In genomic region chrX:48736303-48736702, GRCh38 we compare ENCODE assay signal across 9 cellular contexts. TPM values are rescaled to one million over a fixed set of nuclear protein-coding genes. Genes with fewer than 3 reads are reported as not detected.
DNase-seq lines count a peak whose midpoint lies in the region; ATAC-seq, FAIRE-seq and TF ChIP-seq lines count a peak whose summit lies in the region.
"Had no signal": no experiment of that assay in that cellular context is flagged by ENCODE, and none has a peak within 500 bp of the region (broad histone marks: within the 10 kb centered on the region; RNA-seq: fewer than 3 reads in every experiment).

No MANE protein-coding gene starts in this region.

- H3K4me1 Mint-ChIP-seq in GM23338 (peaks cover 9% of the 10 kb centered on the region; the same call in 2 of the 3 replicates), memory B cell (peaks cover 11% of the 10 kb centered on the region)
- peaks cover 21% of the 10 kb centered on the region for H3K4me1 Mint-ChIP-seq in activated CD8-positive, alpha-beta T cell treated with anti-CD3 and anti-CD28 coated beads, Interleukin-2, amount 10 ng/mL, durations not matched to agents 7 days and 5 days (ENCODE audit: low read depth)

- no peaks in the 10 kb centered on the region for H3K27me3 ChIP-seq in GM23338 (ENCODE audit: insufficient read depth)
- H3K27me3 ChIP-seq: neutrophil had no signal

- no peaks in the 10 kb centered on the region for H3F3A ChIP-seq in GM23338 (replicated peaks; ENCODE audit: low read depth)

- no peak for TF ChIP-seq POLR2A in GM12891 (IDR thresholded peaks at IDR 0.05; ENCODE audit: low read depth, low read length)

- CTCF ChIA-PET in AG04449 (lab: Yijun Ruan, JAX) = interaction anchor here (1.2 kb wide), 1 partner anchor 41 kb away, joined by 3 read pairs; no protein-coding TSS in a partner anchor
- CTCF ChIA-PET in activated CD8-positive, alpha-beta T cell treated with anti-CD3 and anti-CD28 coated beads, Interleukin-2, amount 10 ng/mL, durations not matched to agents 7 days and 5 days (lab: Charles Lee) = interaction anchor here (1.0 kb wide), 1 partner anchor 201 kb away, joined by 3 read pairs; no protein-coding TSS in a partner anchor

- H3K4me1 ChIP-seq in GM23338 (ENCODE audit: insufficient read depth) = peaks cover 5% of the 10 kb centered on the region; the same call in 1 of the 2 replicates

- POLR2A ChIA-PET in AG04449 (lab: Yijun Ruan, JAX) = interaction anchor here (1.3 kb wide), 1 partner anchor 60 kb away, joined by 3 read pairs; no protein-coding TSS in a partner anchor
- POLR2A ChIA-PET in activated CD8-positive, alpha-beta T cell treated with anti-CD3 and anti-CD28 coated beads, Interleukin-2, amount 10 ng/mL, durations not matched to agents 7 days and 5 days (lab: Charles Lee) = interaction anchor here (0.9 to 2.1 kb wide), 7 partner anchors 11 to 204 kb away, joined by 3 to 24 read pairs (median 6); partner anchors contain the start of genes RBM3 and WAS

- H3K4me3 ChIP-seq in AG04449 (ENCODE audit: low read depth, low read length) (peak overlapping the region; percentile 52), GM23338 (0 out of 2 replicates have a peak overlapping the region, but pooled peaks have one; percentile 24)

- no peak overlapping the region for H3K27ac ChIP-seq in GM23338 (ENCODE audit: low read depth)

- DNase-seq in AG04449 (ENCODE audit: low read depth, low spot score) = no peak
- no peak for DNase-seq in GM23338 (ENCODE audit: low spot score)
- DNase-seq in activated CD8-positive, alpha-beta T cell treated with anti-CD3 and anti-CD28 coated beads, Interleukin-2, amount 10 ng/mL, durations not matched to agents 7 days and 5 days = no peak
- no peak for DNase-seq in memory B cell (ENCODE audit: low spot score in 2 of 2)
- DNase-seq in GM12891 (ENCODE audit: insufficient read length, low spot score) = no peak
- DNase-seq in globus pallidus (ENCODE audit: low spot score) = no peak

- H3K4me3 Mint-ChIP-seq in GM23338 = peak overlapping the region; percentile 27
- peak overlapping the region; percentile 96 for H3K4me3 Mint-ChIP-seq in activated CD8-positive, alpha-beta T cell treated with anti-CD3 and anti-CD28 coated beads, Interleukin-2, amount 10 ng/mL, durations not matched to agents 7 days and 5 days
- peak overlapping the region; percentile 25 for H3K4me3 Mint-ChIP-seq in memory B cell

- ATAC-seq in GM23338 (no peak), memory B cell (ENCODE audit: low read depth) (no peak), GM18858 (IDR thresholded peaks at IDR 0.05; ENCODE audit: unreplicated experiment) (no peak), HG02571 (IDR thresholded peaks at IDR 0.05; ENCODE audit: unreplicated experiment) (no peak)
- no peak for ATAC-seq in activated CD8-positive, alpha-beta T cell treated with anti-CD3 and anti-CD28 coated beads, Interleukin-2, amount 10 ng/mL, durations not matched to agents 7 days and 5 days

- H3K36me3 Mint-ChIP-seq in GM23338 (ENCODE audit: low read depth) (no peaks in the 10 kb centered on the region), memory B cell (no peaks in the 10 kb centered on the region)
- H3K36me3 Mint-ChIP-seq in activated CD8-positive, alpha-beta T cell treated with anti-CD3 and anti-CD28 coated beads, Interleukin-2, amount 10 ng/mL, durations not matched to agents 7 days and 5 days (ENCODE audit: low read depth) = peaks cover 3% of the 10 kb centered on the region

- H3K27ac Mint-ChIP-seq in GM23338 (peak overlapping the region; percentile 24), memory B cell (no peak overlapping the region)
- peak overlapping the region; percentile 97 for H3K27ac Mint-ChIP-seq in activated CD8-positive, alpha-beta T cell treated with anti-CD3 and anti-CD28 coated beads, Interleukin-2, amount 10 ng/mL, durations not matched to agents 7 days and 5 days

- H3K9me2 ChIP-seq in GM23338 (ENCODE audit: insufficient read depth) = no peaks in the 10 kb centered on the region

- H2AFZ ChIP-seq in GM23338 = peak overlapping the region; percentile 74; the same call in 1 of the 2 replicates

- no peak for FAIRE-seq in GM12891 (lab: Jason Lieb, UNC)

- no peaks in the 10 kb centered on the region for H3K79me2 ChIP-seq in GM23338 (replicated peaks; ENCODE audit: insufficient read depth)

- no peak overlapping the region for H3K4me2 ChIP-seq in GM23338

- no peak for TF ChIP-seq CTCF in AG04449 (IDR thresholded peaks at IDR 0.05; ENCODE audit: insufficient read depth, low read length, missing control alignments)
- TF ChIP-seq CTCF in GM23338 (conservative IDR thresholded peaks at IDR 0.05; ENCODE audit: low read depth in 2 of 2) = no peak

- no peaks in the 10 kb centered on the region for H3K27me3 Mint-ChIP-seq in GM23338 (ENCODE audit: insufficient read depth, low read depth, poor library complexity)
- no peaks in the 10 kb centered on the region for H3K27me3 Mint-ChIP-seq in activated CD8-positive, alpha-beta T cell treated with anti-CD3 and anti-CD28 coated beads, Interleukin-2, amount 10 ng/mL, durations not matched to agents 7 days and 5 days (ENCODE audit: low read depth)
- no peaks in the 10 kb centered on the region for H3K27me3 Mint-ChIP-seq in memory B cell

- no peaks in the 10 kb centered on the region for H4K20me1 ChIP-seq in GM23338 (replicated peaks; ENCODE audit: insufficient read depth)

- H3K36me3 ChIP-seq in GM23338 (ENCODE audit: insufficient read depth) = no peaks in the 10 kb centered on the region
- H3K36me3 ChIP-seq: neutrophil had no signal

- H3K9me3 Mint-ChIP-seq in GM23338 (no peaks in the 10 kb centered on the region; the same call in 2 of the 3 replicates), memory B cell (no peaks in the 10 kb centered on the region)
- no peaks in the 10 kb centered on the region for H3K9me3 Mint-ChIP-seq in activated CD8-positive, alpha-beta T cell treated with anti-CD3 and anti-CD28 coated beads, Interleukin-2, amount 10 ng/mL, durations not matched to agents 7 days and 5 days (ENCODE audit: insufficient read depth)

TF ChIP-seq in GM23338, 12 proteins besides CTCF, POLR2A, EP300 and RAD21 (continues in another document):
- TF ChIP-seq STAT1 (IDR thresholded peaks at IDR 0.05; ENCODE audit: unreplicated experiment) (no peak), EZH2 (IDR thresholded peaks at IDR 0.05; ENCODE audit: low read depth, unreplicated experiment) (no peak), POLR2AphosphoS5 (IDR thresholded peaks at IDR 0.05; ENCODE audit: low read depth) (no peak), NANOG (IDR thresholded peaks at IDR 0.05; ENCODE audit: borderline replicate concordance) (no peak)

TF ChIP-seq in GM12891, 5 proteins besides CTCF, POLR2A, EP300 and RAD21:
- no peak for TF ChIP-seq SPI1 (IDR thresholded peaks at IDR 0.05; ENCODE audit: low read depth, low read length)

RNA-seq across cellular contexts. Expression of gene GLOD5, which starts 25.2 kb away (rescaled TPM):
- not detected in 2 replicates for total RNA-seq in GM23338 (2014; rRNA removed; shearing (Covaris generic))
- not detected in 2 replicates for polyA plus RNA-seq in GM23338 (2016; fragmentation: Nextera tagmentation; extraction: Ambion mirVana)
- total RNA-seq in activated CD8-positive, alpha-beta T cell treated with anti-CD3 and anti-CD28 coated beads, Interleukin-2, amount 10 ng/mL, durations not matched to agents 7 days and 5 days = not detected
- not detected for polyA plus RNA-seq in GM12891 (2012; ENCODE audit: low read depth, missing spikeins)

RNA-seq across cellular contexts. Expression of gene SUV39H1, which starts 39.8 kb away (rescaled TPM):
- 14.1 and 15.2 TPM in 2 replicates for total RNA-seq in GM23338 (2014; rRNA removed; shearing (Covaris generic))
- polyA plus RNA-seq in GM23338 (2016; fragmentation: Nextera tagmentation; extraction: Ambion mirVana) = 9.0 and 9.5 TPM in 2 replicates
- 10 to 100 TPM; 33.2 to 35.3 TPM for total RNA-seq in activated CD8-positive, alpha-beta T cell treated with anti-CD3 and anti-CD28 coated beads, Interleukin-2, amount 10 ng/mL, durations not matched to agents 7 days and 5 days
- 14.2 TPM for polyA plus RNA-seq in GM12891 (2012; ENCODE audit: low read depth, missing spikeins)

RNA-seq across cellular contexts. Expression of gene GATA1, which starts 50.1 kb away (rescaled TPM):
- not detected in 2 replicates for total RNA-seq in GM23338 (2014; rRNA removed; shearing (Covaris generic))
- not detected in 2 replicates for polyA plus RNA-seq in GM23338 (2016; fragmentation: Nextera tagmentation; extraction: Ambion mirVana)
- total RNA-seq in activated CD8-positive, alpha-beta T cell treated with anti-CD3 and anti-CD28 coated beads, Interleukin-2, amount 10 ng/mL, durations not matched to agents 7 days and 5 days = not detected
- polyA plus RNA-seq in GM12891 (2012; ENCODE audit: low read depth, missing spikeins) = not detected

RNA-seq across cellular contexts. Expression of gene WAS, which starts 52.7 kb away (rescaled TPM):
- 0.12 and 0.56 TPM in 2 replicates for total RNA-seq in GM23338 (2014; rRNA removed; shearing (Covaris generic))
- 0.12 and 0.32 TPM in 2 replicates for polyA plus RNA-seq in GM23338 (2016; fragmentation: Nextera tagmentation; extraction: Ambion mirVana)
- 100 to 1,000 TPM; 134 to 164 TPM for total RNA-seq in activated CD8-positive, alpha-beta T cell treated with anti-CD3 and anti-CD28 coated beads, Interleukin-2, amount 10 ng/mL, durations not matched to agents 7 days and 5 days
- polyA plus RNA-seq in GM12891 (2012; ENCODE audit: low read depth, missing spikeins) = 60.7 TPM

Comparison
In these comparisons a context has a peak if more than half of its experiments do, and no peak if none do; other contexts are left out.
1. H3K4me3 Mint-ChIP-seq: peak in every context shown above with its lines; median percentile 96 in activated CD8-positive, alpha-beta T cell treated with anti-CD3 and anti-CD28 coated beads, Interleukin-2, amount 10 ng/mL, durations not matched to agents 7 days and 5 days; 27 in GM23338; 25 in memory B cell.